In genomic region chr19:30710721-30711120, GRCh38 we compare ENCODE assay signal across 23 cellular contexts.
A peak's percentile ranks its signal among the peaks of the same experiment; 100 is the strongest.
DNase-seq lines count a peak whose midpoint lies in the region; ATAC-seq and TF ChIP-seq lines count a peak whose summit lies in the region.
"Had no signal": no experiment of that assay in that cellular context is flagged by ENCODE, and none has a peak within 500 bp of the region (broad histone marks: within the 10 kb centered on the region; RNA-seq: fewer than 3 reads in every experiment).

No MANE protein-coding gene starts in this region.

- ATAC-seq in HG03280 (IDR thresholded peaks at IDR 0.05; ENCODE audit: unreplicated experiment): no peak
- no peak for ATAC-seq in natural killer cell treated with Interleukin-12 subunit alpha and Interleukin-12 subunit beta and Interleukin-15 and Interleukin-18, amount 100 ng/mL, for 72 hours
- ATAC-seq: A549, GM12878 had no signal

- H3K4me3 Mint-ChIP-seq in brain: no peak overlapping the region
- H3K4me3 Mint-ChIP-seq in nephron progenitor cell: no peak overlapping the region
- no peak overlapping the region for H3K4me3 Mint-ChIP-seq in activated naive CD4-positive, alpha-beta T cell treated with anti-CD3 and anti-CD28 coated beads for 36 hours
- no peak overlapping the region for H3K4me3 Mint-ChIP-seq in natural killer cell treated with Interleukin-12 subunit alpha and Interleukin-12 subunit beta and Interleukin-15 and Interleukin-18, amount 100 ng/mL, for 72 hours
- H3K4me3 Mint-ChIP-seq: B cell, CD14-positive monocyte, IgD-negative memory B cell had no signal

- H3K27ac Mint-ChIP-seq in brain: peak overlapping the region in 3 of 5 experiments; percentile 85 to 92 (median 90)
- H3K27ac Mint-ChIP-seq in nephron progenitor cell: peak overlapping the region; percentile 86
- H3K27ac Mint-ChIP-seq in activated naive CD4-positive, alpha-beta T cell treated with anti-CD3 and anti-CD28 coated beads for 36 hours: no peak overlapping the region
- H3K27ac Mint-ChIP-seq in natural killer cell treated with Interleukin-12 subunit alpha and Interleukin-12 subunit beta and Interleukin-15 and Interleukin-18, amount 100 ng/mL, for 72 hours: no peak overlapping the region
- H3K27ac Mint-ChIP-seq: B cell, IgD-negative memory B cell had no signal

- no peak overlapping the region for H2AFZ ChIP-seq in KMS-11 (ENCODE audit: low read depth)
- H2AFZ ChIP-seq: PC-9 had no signal

- DNase-seq in DMS79 (lab: John Stamatoyannopoulos, UW) (peak; percentile 61), nephron progenitor cell (no peak)
- DNase-seq in activated naive CD4-positive, alpha-beta T cell treated with anti-CD3 and anti-CD28 coated beads for 36 hours: no peak
- DNase-seq in natural killer cell treated with Interleukin-12 subunit alpha and Interleukin-12 subunit beta and Interleukin-15 and Interleukin-18, amount 100 ng/mL, for 72 hours (ENCODE audit: low spot score): no peak
- DNase-seq: DND-41, GOT3, Karpas-422, NCI-H1436 treated with DMSO at 0.1 percent for 48 hours, NCI-H1930, NCI-H69, PC-9, RPMI8226, SHP77, SW 1271 had no signal

- intact Hi-C loops in activated naive CD4-positive, alpha-beta T cell treated with anti-CD3 and anti-CD28 coated beads for 36 hours (cut with micrococcal nuclease): no loop called here

- H3K79me2 ChIP-seq in KMS-11 (ENCODE audit: insufficient read depth, low read depth): no peaks in the 10 kb centered on the region

- H3K4me3 ChIP-seq in KMS-11 (IDR thresholded peaks at IDR 0.05; ENCODE audit: insufficient read depth, low read depth, low read length): no peak overlapping the region
- H3K4me3 ChIP-seq: A549, GM12878, PC-9, SK-N-MC had no signal

- H3K36me3 Mint-ChIP-seq in brain: no peaks in the 10 kb centered on the region
- H3K36me3 Mint-ChIP-seq in nephron progenitor cell (ENCODE audit: low read depth): no peaks in the 10 kb centered on the region
- H3K36me3 Mint-ChIP-seq in activated naive CD4-positive, alpha-beta T cell treated with anti-CD3 and anti-CD28 coated beads for 36 hours (ENCODE audit: low read depth): no peaks in the 10 kb centered on the region
- H3K36me3 Mint-ChIP-seq in natural killer cell treated with Interleukin-12 subunit alpha and Interleukin-12 subunit beta and Interleukin-15 and Interleukin-18, amount 100 ng/mL, for 72 hours: no peaks in the 10 kb centered on the region
- H3K36me3 Mint-ChIP-seq: CD14-positive monocyte had no signal

- peak overlapping the region; percentile 73 for H3K27ac ChIP-seq in KMS-11
- H3K27ac ChIP-seq: A549, PC-9, SK-N-MC had no signal

- H3K9me3 Mint-ChIP-seq in brain (no peaks in the 10 kb centered on the region), nephron progenitor cell (no peaks in the 10 kb centered on the region)
- H3K9me3 Mint-ChIP-seq in activated naive CD4-positive, alpha-beta T cell treated with anti-CD3 and anti-CD28 coated beads for 36 hours: no peaks in the 10 kb centered on the region
- H3K9me3 Mint-ChIP-seq in natural killer cell treated with Interleukin-12 subunit alpha and Interleukin-12 subunit beta and Interleukin-15 and Interleukin-18, amount 100 ng/mL, for 72 hours: no peaks in the 10 kb centered on the region

- no peaks in the 10 kb centered on the region for H4K20me1 ChIP-seq in KMS-11 (ENCODE audit: insufficient read depth)

- peak overlapping the region; percentile 13; the same call in 1 of the 2 replicates for H3K4me2 ChIP-seq in KMS-11
- H3K4me2 ChIP-seq: A549, PC-9 had no signal

- TF ChIP-seq CTCF in KMS-11 (conservative IDR thresholded peaks at IDR 0.05; ENCODE audit: low read depth, low read length) (no peak), brain (conservative IDR thresholded peaks at IDR 0.05) (no peak), nephron progenitor cell (IDR thresholded peaks at IDR 0.05) (no peak)

- no peaks in the 10 kb centered on the region for H3K27me3 ChIP-seq in KMS-11 (ENCODE audit: insufficient read depth, low read depth)

- no peaks in the 10 kb centered on the region for H3K36me3 ChIP-seq in KMS-11 (ENCODE audit: insufficient read depth)

- H3K27me3 Mint-ChIP-seq in brain (peaks cover 3% of the 10 kb centered on the region), nephron progenitor cell (ENCODE audit: low read depth, poor library complexity) (no peaks in the 10 kb centered on the region)
- peaks cover 17% of the 10 kb centered on the region for H3K27me3 Mint-ChIP-seq in activated naive CD4-positive, alpha-beta T cell treated with anti-CD3 and anti-CD28 coated beads for 36 hours (ENCODE audit: low read depth)
- peaks cover 17 to 29% of the 10 kb centered on the region in 2 donors for H3K27me3 Mint-ChIP-seq in natural killer cell treated with Interleukin-12 subunit alpha and Interleukin-12 subunit beta and Interleukin-15 and Interleukin-18, amount 100 ng/mL, for 72 hours

- H3K4me1 Mint-ChIP-seq in brain (peaks cover 33% of the 10 kb centered on the region), nephron progenitor cell (peaks cover 53% of the 10 kb centered on the region)
- no peaks in the 10 kb centered on the region for H3K4me1 Mint-ChIP-seq in activated naive CD4-positive, alpha-beta T cell treated with anti-CD3 and anti-CD28 coated beads for 36 hours (ENCODE audit: low read depth)
- H3K4me1 Mint-ChIP-seq in natural killer cell treated with Interleukin-12 subunit alpha and Interleukin-12 subunit beta and Interleukin-15 and Interleukin-18, amount 100 ng/mL, for 72 hours (ENCODE audit: low read depth in 2 of 2): no peaks in the 10 kb centered on the region
- H3K4me1 Mint-ChIP-seq: B cell, CD14-positive monocyte, IgD-negative memory B cell had no signal

- peaks cover 5% of the 10 kb centered on the region for H3K4me1 ChIP-seq in KMS-11 (ENCODE audit: low read depth, poor library complexity, severe bottlenecking)
- H3K4me1 ChIP-seq: A549 had no signal

- CTCF ChIA-PET in activated naive CD4-positive, alpha-beta T cell treated with anti-CD3 and anti-CD28 coated beads for 36 hours (lab: Charles Lee): no interaction called here

- H3K9ac ChIP-seq in KMS-11: peak overlapping the region; percentile 50; the same call in 1 of the 2 replicates

Comparison
In these comparisons a context has a peak if more than half of its experiments do, and no peak if none do; other contexts are left out.
1. H3K27ac Mint-ChIP-seq: peak in brain (3 of 5) and nephron progenitor cell (single experiment); none in activated naive CD4-positive, alpha-beta T cell treated with anti-CD3 and anti-CD28 coated beads for 36 hours (single experiment) and natural killer cell treated with Interleukin-12 subunit alpha and Interleukin-12 subunit beta and Interleukin-15 and Interleukin-18, amount 100 ng/mL, for 72 hours (0 of 2).